Comparison of ENCODE assay signal across 1 cellular context in the genomic region with DNA sequence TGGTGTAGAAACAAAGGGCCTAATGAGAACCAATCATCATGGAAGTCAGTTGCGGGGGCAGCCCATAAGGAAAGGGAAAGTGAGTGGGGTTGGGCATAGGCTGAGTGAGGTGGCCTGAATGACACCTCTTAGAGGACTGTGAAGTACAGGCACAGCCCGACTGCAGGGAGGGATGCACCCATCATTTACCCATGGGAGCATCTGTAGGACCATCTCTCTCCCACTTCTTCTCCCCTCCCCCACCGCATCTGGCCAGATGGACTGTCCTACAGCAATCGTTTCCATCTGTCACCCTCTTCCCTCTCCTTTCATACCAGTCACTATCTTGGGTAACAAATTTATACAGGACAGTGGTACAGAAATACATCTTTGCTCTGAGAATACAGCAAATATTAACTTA.
TF ChIP-seq lines count a peak whose summit lies in the region.

No MANE protein-coding gene starts in this region.

TF ChIP-seq in SK-N-SH treated with all-trans-retinoic acid at 6 μM for 48 hours, 23 proteins besides CTCF, POLR2A, EP300 and RAD21 (continued from another document):
- TF ChIP-seq, protein P1, sequence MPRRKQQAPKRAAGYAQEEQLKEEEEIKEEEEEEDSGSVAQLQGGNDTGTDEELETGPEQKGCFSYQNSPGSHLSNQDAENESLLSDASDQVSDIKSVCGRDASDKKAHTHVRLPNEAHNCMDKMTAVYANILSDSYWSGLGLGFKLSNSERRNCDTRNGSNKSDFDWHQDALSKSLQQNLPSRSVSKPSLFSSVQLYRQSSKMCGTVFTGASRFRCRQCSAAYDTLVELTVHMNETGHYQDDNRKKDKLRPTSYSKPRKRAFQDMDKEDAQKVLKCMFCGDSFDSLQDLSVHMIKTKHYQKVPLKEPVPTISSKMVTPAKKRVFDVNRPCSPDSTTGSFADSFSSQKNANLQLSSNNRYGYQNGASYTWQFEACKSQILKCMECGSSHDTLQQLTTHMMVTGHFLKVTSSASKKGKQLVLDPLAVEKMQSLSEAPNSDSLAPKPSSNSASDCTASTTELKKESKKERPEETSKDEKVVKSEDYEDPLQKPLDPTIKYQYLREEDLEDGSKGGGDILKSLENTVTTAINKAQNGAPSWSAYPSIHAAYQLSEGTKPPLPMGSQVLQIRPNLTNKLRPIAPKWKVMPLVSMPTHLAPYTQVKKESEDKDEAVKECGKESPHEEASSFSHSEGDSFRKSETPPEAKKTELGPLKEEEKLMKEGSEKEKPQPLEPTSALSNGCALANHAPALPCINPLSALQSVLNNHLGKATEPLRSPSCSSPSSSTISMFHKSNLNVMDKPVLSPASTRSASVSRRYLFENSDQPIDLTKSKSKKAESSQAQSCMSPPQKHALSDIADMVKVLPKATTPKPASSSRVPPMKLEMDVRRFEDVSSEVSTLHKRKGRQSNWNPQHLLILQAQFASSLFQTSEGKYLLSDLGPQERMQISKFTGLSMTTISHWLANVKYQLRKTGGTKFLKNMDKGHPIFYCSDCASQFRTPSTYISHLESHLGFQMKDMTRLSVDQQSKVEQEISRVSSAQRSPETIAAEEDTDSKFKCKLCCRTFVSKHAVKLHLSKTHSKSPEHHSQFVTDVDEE (CRISPR knock-in tag; IDR thresholded peaks at IDR 0.05) = no peak
- TF ChIP-seq CSDC2 (CRISPR knock-in tag; IDR thresholded peaks at IDR 0.05) (no peak), RARB (CRISPR knock-in tag; IDR thresholded peaks at IDR 0.05) (no peak), ARNTL (CRISPR knock-in tag; IDR thresholded peaks at IDR 0.05; ENCODE audit: borderline replicate concordance, low read depth) (no peak), BACH2 (CRISPR knock-in tag; IDR thresholded peaks at IDR 0.05; ENCODE audit: borderline replicate concordance) (no peak), OSR1 (CRISPR knock-in tag; IDR thresholded peaks at IDR 0.05) (no peak), ZFP3 (CRISPR knock-in tag; IDR thresholded peaks at IDR 0.05) (no peak)
- TF ChIP-seq, protein P2, sequence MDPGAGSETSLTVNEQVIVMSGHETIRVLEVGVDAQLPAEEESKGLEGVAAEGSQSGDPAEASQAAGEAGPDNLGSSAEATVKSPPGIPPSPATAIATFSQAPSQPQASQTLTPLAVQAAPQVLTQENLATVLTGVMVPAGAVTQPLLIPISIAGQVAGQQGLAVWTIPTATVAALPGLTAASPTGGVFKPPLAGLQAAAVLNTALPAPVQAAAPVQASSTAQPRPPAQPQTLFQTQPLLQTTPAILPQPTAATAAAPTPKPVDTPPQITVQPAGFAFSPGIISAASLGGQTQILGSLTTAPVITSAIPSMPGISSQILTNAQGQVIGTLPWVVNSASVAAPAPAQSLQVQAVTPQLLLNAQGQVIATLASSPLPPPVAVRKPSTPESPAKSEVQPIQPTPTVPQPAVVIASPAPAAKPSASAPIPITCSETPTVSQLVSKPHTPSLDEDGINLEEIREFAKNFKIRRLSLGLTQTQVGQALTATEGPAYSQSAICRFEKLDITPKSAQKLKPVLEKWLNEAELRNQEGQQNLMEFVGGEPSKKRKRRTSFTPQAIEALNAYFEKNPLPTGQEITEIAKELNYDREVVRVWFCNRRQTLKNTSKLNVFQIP (CRISPR knock-in tag; IDR thresholded peaks at IDR 0.05; ENCODE audit: borderline replicate concordance, low read depth) = no peak
